ENCODE assay signal across 10 cellular contexts in the genomic region with DNA sequence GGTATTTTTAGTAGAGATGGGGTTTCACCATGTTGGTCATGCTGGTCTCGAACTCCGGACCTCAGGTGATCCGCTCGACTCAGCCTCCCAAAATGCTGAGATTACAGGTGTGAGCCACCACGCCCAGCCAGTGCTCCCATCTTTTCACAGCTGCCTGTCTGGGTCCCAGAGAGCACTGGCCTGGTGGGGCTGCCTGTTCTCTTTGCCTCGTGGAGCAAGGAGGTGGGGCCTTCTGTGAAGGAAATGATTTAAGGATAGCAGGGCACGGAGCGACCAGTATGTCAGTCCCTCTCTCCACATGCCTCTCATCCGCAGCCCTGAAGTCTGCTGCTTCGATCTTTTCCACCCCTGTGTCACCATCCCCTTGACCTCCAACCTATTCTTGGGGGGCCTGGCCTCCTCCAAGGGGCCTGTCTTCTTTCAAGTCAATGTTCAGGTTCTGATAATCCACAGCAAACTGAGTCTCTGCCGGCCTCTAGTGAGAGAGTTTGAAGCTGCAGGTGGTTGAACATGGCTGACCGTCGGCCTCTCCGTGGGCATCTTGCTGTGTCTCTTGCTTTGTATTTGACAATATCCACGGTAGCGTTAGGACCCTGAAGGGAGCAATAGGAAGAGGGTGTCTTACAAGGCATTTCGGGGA. TPM values are rescaled to one million over a fixed set of nuclear protein-coding genes. Genes with fewer than 3 reads are reported as not detected.
DNase-seq lines count a peak whose midpoint lies in the region; ATAC-seq and TF ChIP-seq lines count a peak whose summit lies in the region.
"Had no signal": no experiment of that assay in that cellular context is flagged by ENCODE, and none has a peak within 500 bp of the region (broad histone marks: within the 10 kb centered on the region; RNA-seq: fewer than 3 reads in every experiment).

No MANE protein-coding gene starts in this region.

- no peaks in the 10 kb centered on the region for H3K36me3 Mint-ChIP-seq in progenitor cell of endocrine pancreas (ENCODE audit: insufficient read depth)
- H3K36me3 Mint-ChIP-seq in activated CD8-positive, alpha-beta memory T cell treated with anti-CD3 and anti-CD28 coated beads, Interleukin-2, amount 10 ng/mL, durations not matched to agents 7 days and 5 days: no peaks in the 10 kb centered on the region
- H3K36me3 Mint-ChIP-seq: IgD-negative memory B cell had no signal

- DNase-seq in GM10266 (ENCODE audit: extremely low spot score): no peak
- DNase-seq in RWPE2 (ENCODE audit: low spot score): no peak
- peak; percentile 27 for DNase-seq in fibroblast of mammary gland (ENCODE audit: low read depth)
- no peak for DNase-seq in progenitor cell of endocrine pancreas (ENCODE audit: low spot score, unreplicated experiment)
- DNase-seq in DMS79 (lab: John Stamatoyannopoulos, UW): no peak
- no peak for DNase-seq in SIG-M5 (lab: John Stamatoyannopoulos, UW)
- no peak for DNase-seq in 8988T
- DNase-seq in activated CD8-positive, alpha-beta memory T cell treated with anti-CD3 and anti-CD28 coated beads, Interleukin-2, amount 10 ng/mL, durations not matched to agents 7 days and 5 days: no peak
- DNase-seq: activated T-cell treated with anti-CD3 and anti-CD28 coated beads for 4 hours had no signal

- H3K36me3 ChIP-seq in RWPE2 (ENCODE audit: low read depth): no peaks in the 10 kb centered on the region

- no peaks in the 10 kb centered on the region for H3K4me1 ChIP-seq in RWPE2 (ENCODE audit: insufficient read depth, poor library complexity, severe bottlenecking)

- CTCF ChIA-PET in activated CD8-positive, alpha-beta memory T cell treated with anti-CD3 and anti-CD28 coated beads, Interleukin-2, amount 10 ng/mL, durations not matched to agents 7 days and 5 days (lab: Charles Lee): interaction anchor here (1.0 to 2.9 kb wide), 2 partner anchors 15 to 64 kb away, joined by 3 to 6 read pairs; no protein-coding TSS in a partner anchor

- no peak overlapping the region for H3K4me3 Mint-ChIP-seq in progenitor cell of endocrine pancreas (ENCODE audit: low read depth)
- H3K4me3 Mint-ChIP-seq in activated CD8-positive, alpha-beta memory T cell treated with anti-CD3 and anti-CD28 coated beads, Interleukin-2, amount 10 ng/mL, durations not matched to agents 7 days and 5 days: no peak overlapping the region
- H3K4me3 Mint-ChIP-seq: IgD-negative memory B cell had no signal

- H3K4me3 ChIP-seq in RWPE2 (ENCODE audit: severe bottlenecking): no peak overlapping the region
- no peak overlapping the region for H3K4me3 ChIP-seq in fibroblast of mammary gland (ENCODE audit: control insufficient read depth, low read depth, low read length)

- no peaks in the 10 kb centered on the region for H3K9me3 Mint-ChIP-seq in progenitor cell of endocrine pancreas (ENCODE audit: low read depth)
- no peaks in the 10 kb centered on the region for H3K9me3 Mint-ChIP-seq in activated CD8-positive, alpha-beta memory T cell treated with anti-CD3 and anti-CD28 coated beads, Interleukin-2, amount 10 ng/mL, durations not matched to agents 7 days and 5 days (ENCODE audit: low read depth)
- H3K9me3 Mint-ChIP-seq: IgD-negative memory B cell had no signal

- no peaks in the 10 kb centered on the region for H3K9me3 ChIP-seq in RWPE2 (ENCODE audit: severe bottlenecking)

- peaks cover 3% of the 10 kb centered on the region for H3K27me3 Mint-ChIP-seq in progenitor cell of endocrine pancreas
- peaks cover 6% of the 10 kb centered on the region for H3K27me3 Mint-ChIP-seq in activated CD8-positive, alpha-beta memory T cell treated with anti-CD3 and anti-CD28 coated beads, Interleukin-2, amount 10 ng/mL, durations not matched to agents 7 days and 5 days

- TF ChIP-seq CTCF in GM10266 (IDR thresholded peaks at IDR 0.05; ENCODE audit: control insufficient read depth, insufficient read depth, low read depth, missing control alignments): peak; percentile 7
- peak; percentile 51 for TF ChIP-seq CTCF in RWPE2 (IDR thresholded peaks at IDR 0.05; ENCODE audit: poor library complexity, severe bottlenecking)
- peak; percentile 47 for TF ChIP-seq CTCF in fibroblast of mammary gland (conservative IDR thresholded peaks at IDR 0.05; ENCODE audit: control insufficient read depth, insufficient read depth, low read depth, low read length)
- peak; percentile 38 for TF ChIP-seq CTCF in progenitor cell of endocrine pancreas (IDR thresholded peaks at IDR 0.05; ENCODE audit: unreplicated experiment)

- H3K27ac Mint-ChIP-seq in progenitor cell of endocrine pancreas: no peak overlapping the region
- no peak overlapping the region for H3K27ac Mint-ChIP-seq in activated CD8-positive, alpha-beta memory T cell treated with anti-CD3 and anti-CD28 coated beads, Interleukin-2, amount 10 ng/mL, durations not matched to agents 7 days and 5 days
- H3K27ac Mint-ChIP-seq: IgD-negative memory B cell had no signal

- ATAC-seq in RWPE2 (ENCODE audit: low read depth): no peak
- no peak for ATAC-seq in activated CD8-positive, alpha-beta memory T cell treated with anti-CD3 and anti-CD28 coated beads, Interleukin-2, amount 10 ng/mL, durations not matched to agents 7 days and 5 days

- no peaks in the 10 kb centered on the region for H3K4me1 Mint-ChIP-seq in progenitor cell of endocrine pancreas (ENCODE audit: low read depth)
- H3K4me1 Mint-ChIP-seq in activated CD8-positive, alpha-beta memory T cell treated with anti-CD3 and anti-CD28 coated beads, Interleukin-2, amount 10 ng/mL, durations not matched to agents 7 days and 5 days: no peaks in the 10 kb centered on the region

- H3K27me3 ChIP-seq in RWPE2 (ENCODE audit: insufficient read depth, poor library complexity, severe bottlenecking): no peaks in the 10 kb centered on the region

- H3K27ac ChIP-seq in RWPE2 (ENCODE audit: poor library complexity, severe bottlenecking): no peak overlapping the region

RNA-seq across cellular contexts. Expression of gene GIGYF2, which starts 28.2 kb away (rescaled TPM):
- 72.3 and 74.1 TPM in 2 replicates for total RNA-seq in progenitor cell of endocrine pancreas
- 10 to 100 TPM; 57.2 to 63.8 TPM for total RNA-seq in activated CD8-positive, alpha-beta memory T cell treated with anti-CD3 and anti-CD28 coated beads, Interleukin-2, amount 10 ng/mL, durations not matched to agents 7 days and 5 days

RNA-seq across cellular contexts. Expression of gene EFHD1, which starts 35.5 kb away (rescaled TPM):
- total RNA-seq in progenitor cell of endocrine pancreas: 2.7 and 4.3 TPM in 2 replicates
- total RNA-seq in activated CD8-positive, alpha-beta memory T cell treated with anti-CD3 and anti-CD28 coated beads, Interleukin-2, amount 10 ng/mL, durations not matched to agents 7 days and 5 days: 1 to 10 TPM in 1 of 2 experiments, under 1 TPM in 1; 0.23 to 1.4 TPM
